1 cellular context compared by ENCODE assay signal in genomic region chr17:41734139-41734948, GRCh38.
TF ChIP-seq lines count a peak whose summit lies in the region.

A gene with protein sequence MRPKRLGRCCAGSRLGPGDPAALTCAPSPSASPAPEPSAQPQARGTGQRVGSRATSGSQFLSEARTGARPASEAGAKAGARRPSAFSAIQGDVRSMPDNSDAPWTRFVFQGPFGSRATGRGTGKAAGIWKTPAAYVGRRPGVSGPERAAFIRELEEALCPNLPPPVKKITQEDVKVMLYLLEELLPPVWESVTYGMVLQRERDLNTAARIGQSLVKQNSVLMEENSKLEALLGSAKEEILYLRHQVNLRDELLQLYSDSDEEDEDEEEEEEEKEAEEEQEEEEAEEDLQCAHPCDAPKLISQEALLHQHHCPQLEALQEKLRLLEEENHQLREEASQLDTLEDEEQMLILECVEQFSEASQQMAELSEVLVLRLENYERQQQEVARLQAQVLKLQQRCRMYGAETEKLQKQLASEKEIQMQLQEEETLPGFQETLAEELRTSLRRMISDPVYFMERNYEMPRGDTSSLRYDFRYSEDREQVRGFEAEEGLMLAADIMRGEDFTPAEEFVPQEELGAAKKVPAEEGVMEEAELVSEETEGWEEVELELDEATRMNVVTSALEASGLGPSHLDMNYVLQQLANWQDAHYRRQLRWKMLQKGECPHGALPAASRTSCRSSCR (minus strand): TSS chr17:41734643. CDS start chr17:41734634, 9 bp downstream.

TF ChIP-seq in HepG2, 621 proteins besides CTCF, POLR2A, EP300 and RAD21 (continued from another document and continues in another):
- TF ChIP-seq, protein P1, sequence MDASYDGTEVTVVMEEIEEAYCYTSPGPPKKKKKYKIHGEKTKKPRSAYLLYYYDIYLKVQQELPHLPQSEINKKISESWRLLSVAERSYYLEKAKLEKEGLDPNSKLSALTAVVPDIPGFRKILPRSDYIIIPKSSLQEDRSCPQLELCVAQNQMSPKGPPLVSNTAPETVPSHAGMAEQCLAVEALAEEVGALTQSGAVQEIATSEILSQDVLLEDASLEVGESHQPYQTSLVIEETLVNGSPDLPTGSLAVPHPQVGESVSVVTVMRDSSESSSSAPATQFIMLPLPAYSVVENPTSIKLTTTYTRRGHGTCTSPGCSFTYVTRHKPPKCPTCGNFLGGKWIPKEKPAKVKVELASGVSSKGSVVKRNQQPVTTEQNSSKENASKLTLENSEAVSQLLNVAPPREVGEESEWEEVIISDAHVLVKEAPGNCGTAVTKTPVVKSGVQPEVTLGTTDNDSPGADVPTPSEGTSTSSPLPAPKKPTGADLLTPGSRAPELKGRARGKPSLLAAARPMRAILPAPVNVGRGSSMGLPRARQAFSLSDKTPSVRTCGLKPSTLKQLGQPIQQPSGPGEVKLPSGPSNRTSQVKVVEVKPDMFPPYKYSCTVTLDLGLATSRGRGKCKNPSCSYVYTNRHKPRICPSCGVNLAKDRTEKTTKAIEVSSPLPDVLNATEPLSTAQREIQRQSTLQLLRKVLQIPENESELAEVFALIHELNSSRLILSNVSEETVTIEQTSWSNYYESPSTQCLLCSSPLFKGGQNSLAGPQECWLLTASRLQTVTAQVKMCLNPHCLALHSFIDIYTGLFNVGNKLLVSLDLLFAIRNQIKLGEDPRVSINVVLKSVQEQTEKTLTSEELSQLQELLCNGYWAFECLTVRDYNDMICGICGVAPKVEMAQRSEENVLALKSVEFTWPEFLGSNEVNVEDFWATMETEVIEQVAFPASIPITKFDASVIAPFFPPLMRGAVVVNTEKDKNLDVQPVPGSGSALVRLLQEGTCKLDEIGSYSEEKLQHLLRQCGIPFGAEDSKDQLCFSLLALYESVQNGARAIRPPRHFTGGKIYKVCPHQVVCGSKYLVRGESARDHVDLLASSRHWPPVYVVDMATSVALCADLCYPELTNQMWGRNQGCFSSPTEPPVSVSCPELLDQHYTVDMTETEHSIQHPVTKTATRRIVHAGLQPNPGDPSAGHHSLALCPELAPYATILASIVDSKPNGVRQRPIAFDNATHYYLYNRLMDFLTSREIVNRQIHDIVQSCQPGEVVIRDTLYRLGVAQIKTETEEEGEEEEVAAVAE (CRISPR knock-in tag; IDR thresholded peaks at IDR 0.05; ENCODE audit: borderline replicate concordance): no peak
- TF ChIP-seq HDAC6 (IDR thresholded peaks at IDR 0.05; ENCODE audit: low read depth, low read length) (no peak), NR2C2 (CRISPR knock-in tag; IDR thresholded peaks at IDR 0.05; ENCODE audit: borderline replicate concordance) (no peak), ZNF350 (CRISPR knock-in tag; IDR thresholded peaks at IDR 0.05; ENCODE audit: borderline replicate concordance, low read depth) (peak; percentile 74; the same call in 1 of the 2 replicates), ZZZ3 (CRISPR knock-in tag; IDR thresholded peaks at IDR 0.05; ENCODE audit: borderline replicate concordance) (no peak), FOSL2 (CRISPR knock-in tag; IDR thresholded peaks at IDR 0.05) (no peak), MXI1 (IDR thresholded peaks at IDR 0.05; ENCODE audit: borderline replicate concordance, low read depth, low read length) (no peak), BCLAF1 (IDR thresholded peaks at IDR 0.05) (no peak), ZNF784 (CRISPR knock-in tag; IDR thresholded peaks at IDR 0.05; ENCODE audit: borderline replicate concordance) (peak; percentile 87; the same call in 1 of the 2 replicates), ZNF281 (CRISPR knock-in tag; IDR thresholded peaks at IDR 0.05; ENCODE audit: borderline replicate concordance) (no peak), ZNF547 (CRISPR knock-in tag; IDR thresholded peaks at IDR 0.05) (peak; percentile 81), CCDC6 (CRISPR knock-in tag; IDR thresholded peaks at IDR 0.05) (no peak), ZNF205 (CRISPR knock-in tag; IDR thresholded peaks at IDR 0.05) (peak; percentile 71; the same call in 1 of the 2 replicates), MYPOP (CRISPR knock-in tag; IDR thresholded peaks at IDR 0.05) (peak; percentile 81; the same call in 1 of the 2 replicates), ZNF709 (CRISPR knock-in tag; IDR thresholded peaks at IDR 0.05) (peak; percentile 79; the same call in 1 of the 2 replicates), ZNF782 (CRISPR knock-in tag; IDR thresholded peaks at IDR 0.05; ENCODE audit: borderline replicate concordance) (no peak; the same call in 1 of the 2 replicates), NONO (IDR thresholded peaks at IDR 0.05) (no peak), NONO (CRISPR knock-in tag; conservative IDR thresholded peaks at IDR 0.05) (peak; percentile 69; the same call in 1 of the 2 replicates), ZFYVE20 (CRISPR knock-in tag; IDR thresholded peaks at IDR 0.05; ENCODE audit: borderline replicate concordance, low read depth) (no peak), TMF1 (CRISPR knock-in tag; IDR thresholded peaks at IDR 0.05; ENCODE audit: low read depth) (no peak), PRPF4 (IDR thresholded peaks at IDR 0.05; ENCODE audit: low read depth, low read length, poor library complexity, severe bottlenecking) (no peak), TAF1 (CRISPR knock-in tag; IDR thresholded peaks at IDR 0.05) (peak; percentile 94), CENPX (CRISPR knock-in tag; IDR thresholded peaks at IDR 0.05) (no peak), MTF2 (CRISPR knock-in tag; IDR thresholded peaks at IDR 0.05; ENCODE audit: borderline replicate concordance) (no peak), ZUFSP (CRISPR knock-in tag; IDR thresholded peaks at IDR 0.05; ENCODE audit: borderline replicate concordance) (no peak), SPEN (CRISPR knock-in tag; IDR thresholded peaks at IDR 0.05; ENCODE audit: low read depth) (peak; percentile 28; the same call in 1 of the 2 replicates), NFYB (CRISPR knock-in tag; IDR thresholded peaks at IDR 0.05) (0 out of 2 replicates have a peak, but pooled peaks have one; percentile 24), FOXO1 (CRISPR knock-in tag; IDR thresholded peaks at IDR 0.05) (peak; percentile 29; the same call in 1 of the 2 replicates), ZNF563 (CRISPR knock-in tag; IDR thresholded peaks at IDR 0.05) (peak; percentile 73), MYNN (CRISPR knock-in tag; IDR thresholded peaks at IDR 0.05; ENCODE audit: low read depth) (no peak), ZBTB20 (CRISPR knock-in tag; IDR thresholded peaks at IDR 0.05; ENCODE audit: borderline replicate concordance, low read depth) (peak; percentile 29; the same call in 1 of the 2 replicates), ZNF776 (CRISPR knock-in tag; IDR thresholded peaks at IDR 0.05) (no peak; the same call in 1 of the 2 replicates), POLR2G (IDR thresholded peaks at IDR 0.05; ENCODE audit: low read depth, low read length) (peak; percentile 85), GATA4 (IDR thresholded peaks at IDR 0.05; ENCODE audit: borderline replicate concordance, low read depth) (no peak), SNAI1 (CRISPR knock-in tag; IDR thresholded peaks at IDR 0.05; ENCODE audit: borderline replicate concordance) (peak; percentile 66; the same call in 1 of the 2 replicates), ZNF234 (CRISPR knock-in tag; conservative IDR thresholded peaks at IDR 0.05) (no peak), REPIN1 (CRISPR knock-in tag; IDR thresholded peaks at IDR 0.05; ENCODE audit: borderline replicate concordance, low read depth) (peak; percentile 46; the same call in 1 of the 2 replicates), SMAD3 (CRISPR knock-in tag; IDR thresholded peaks at IDR 0.05) (0 out of 2 replicates have a peak, but pooled peaks have one; percentile 21), MTF1 (CRISPR knock-in tag; IDR thresholded peaks at IDR 0.05) (peak; percentile 69; the same call in 1 of the 2 replicates), ZNF124 (CRISPR knock-in tag; IDR thresholded peaks at IDR 0.05) (peak; percentile 40; the same call in 1 of the 2 replicates), ZNF569 (CRISPR knock-in tag; IDR thresholded peaks at IDR 0.05; ENCODE audit: borderline replicate concordance) (no peak), NFKB2 (CRISPR knock-in tag; IDR thresholded peaks at IDR 0.05; ENCODE audit: borderline replicate concordance) (peak; percentile 44; the same call in 1 of the 2 replicates), HNRNPK (IDR thresholded peaks at IDR 0.05; ENCODE audit: low read depth, low read length, poor library complexity, severe bottlenecking) (peak; percentile 8), ZNF737 (CRISPR knock-in tag; IDR thresholded peaks at IDR 0.05; ENCODE audit: borderline replicate concordance) (peak; percentile 28; the same call in 1 of the 2 replicates), SOX6 (IDR thresholded peaks at IDR 0.05) (no peak), SOX6 (CRISPR knock-in tag; IDR thresholded peaks at IDR 0.05) (peak; percentile 39; the same call in 1 of the 2 replicates), ZNF441 (CRISPR knock-in tag; IDR thresholded peaks at IDR 0.05; ENCODE audit: borderline replicate concordance) (no peak), ZNF619 (CRISPR knock-in tag; IDR thresholded peaks at IDR 0.05) (peak; percentile 87), ZNF496 (CRISPR knock-in tag; IDR thresholded peaks at IDR 0.05; ENCODE audit: insufficient replicate concordance) (no peak), GPN1 (CRISPR knock-in tag; IDR thresholded peaks at IDR 0.05; ENCODE audit: borderline replicate concordance) (0 out of 2 replicates have a peak, but pooled peaks have one; percentile 64), ZNF549 (CRISPR knock-in tag; IDR thresholded peaks at IDR 0.05) (no peak), NFYC (CRISPR knock-in tag; IDR thresholded peaks at IDR 0.05) (no peak)
- TF ChIP-seq, protein P2, sequence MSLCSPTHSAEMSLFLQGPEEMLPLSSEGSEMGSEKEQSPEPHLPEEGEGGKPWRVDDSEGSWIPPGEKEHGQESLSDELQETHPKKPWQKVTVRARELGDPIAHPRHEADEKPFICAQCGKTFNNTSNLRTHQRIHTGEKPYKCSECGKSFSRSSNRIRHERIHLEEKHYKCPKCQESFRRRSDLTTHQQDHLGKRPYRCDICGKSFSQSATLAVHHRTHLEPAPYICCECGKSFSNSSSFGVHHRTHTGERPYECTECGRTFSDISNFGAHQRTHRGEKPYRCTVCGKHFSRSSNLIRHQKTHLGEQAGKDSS (CRISPR knock-in tag; IDR thresholded peaks at IDR 0.05; ENCODE audit: borderline replicate concordance, low read depth): 0 out of 2 replicates have a peak, but pooled peaks have one; percentile 3
